15 cellular contexts compared by ENCODE assay signal in genomic region chr1:153354515-153355193, GRCh38. TPM values are rescaled to one million over a fixed set of nuclear protein-coding genes. Genes with fewer than 3 reads are reported as not detected.
"Had no signal": no experiment of that assay in that cellular context is flagged by ENCODE, and none has a peak within 500 bp of the region (broad histone marks: within the 10 kb centered on the region; RNA-seq: fewer than 3 reads in every experiment).

No MANE protein-coding gene starts in this region.

- DNase-seq: activated CD4-positive, CD25-positive, alpha-beta regulatory T cell; activated gamma-delta T cell; activated T-cell treated with anti-CD3 and anti-CD28 coated beads, Interleukin-2, amount 50 U/mL, for 4 hours; effector CD4-positive, alpha-beta T cell; naive B cell had no signal

- H3K9me3 Mint-ChIP-seq: activated naive CD8-positive, alpha-beta T cell treated with anti-CD3 and anti-CD28 coated beads for 36 hours; activated T-cell treated with anti-CD3 and anti-CD28 coated beads, Interleukin-2, amount 50 U/mL, for 4 hours; naive B cell; stimulated activated memory B cell treated with anti-CD40 and anti-IgM and Interleukin-4, amounts not matched to agents 10 μg/mL and 1 μg/mL and 100 μg/mL, for 72 hours had no signal

- H3K27me3 ChIP-seq: right atrium auricular region had no signal

- H3K4me3 ChIP-seq: lower lobe of right lung, right atrium auricular region, transverse colon had no signal

- H3K36me3 Mint-ChIP-seq: activated naive CD8-positive, alpha-beta T cell treated with anti-CD3 and anti-CD28 coated beads for 36 hours; naive B cell; stimulated activated memory B cell treated with anti-CD40 and anti-IgM and Interleukin-4, amounts not matched to agents 10 μg/mL and 1 μg/mL and 100 μg/mL, for 72 hours had no signal

- H3K36me3 ChIP-seq: lower lobe of right lung, right atrium auricular region, transverse colon had no signal

- H3K27ac Mint-ChIP-seq: activated naive CD8-positive, alpha-beta T cell treated with anti-CD3 and anti-CD28 coated beads for 36 hours; naive B cell; stimulated activated memory B cell treated with anti-CD40 and anti-IgM and Interleukin-4, amounts not matched to agents 10 μg/mL and 1 μg/mL and 100 μg/mL, for 72 hours; T-helper 17 cell had no signal

- H3K27ac ChIP-seq: lower lobe of right lung, right atrium auricular region, transverse colon had no signal

- H3K4me3 Mint-ChIP-seq: activated naive CD8-positive, alpha-beta T cell treated with anti-CD3 and anti-CD28 coated beads for 36 hours; activated T-cell treated with anti-CD3 and anti-CD28 coated beads, Interleukin-2, amount 50 U/mL, for 4 hours; naive B cell; stimulated activated memory B cell treated with anti-CD40 and anti-IgM and Interleukin-4, amounts not matched to agents 10 μg/mL and 1 μg/mL and 100 μg/mL, for 72 hours; T-helper 17 cell had no signal

- H3K4me1 ChIP-seq: right atrium auricular region had no signal

- H3K9me3 ChIP-seq: lower lobe of right lung, right atrium auricular region, transverse colon had no signal

RNA-seq across cellular contexts. Expression of gene S100A9, which starts 3.0 kb away (rescaled TPM):
- total RNA-seq: activated naive CD8-positive, alpha-beta T cell treated with anti-CD3 and anti-CD28 coated beads for 36 hours had no signal

RNA-seq across cellular contexts. Expression of gene PGLYRP4, which starts 6.0 kb away (rescaled TPM):
- total RNA-seq: activated naive CD8-positive, alpha-beta T cell treated with anti-CD3 and anti-CD28 coated beads for 36 hours; activated T-cell treated with anti-CD3 and anti-CD28 coated beads, Interleukin-2, amount 50 U/mL, for 4 hours; left cardiac atrium; posterior vena cava; right atrium auricular region; subcutaneous adipose tissue; T-helper 17 cell; transverse colon had no signal

RNA-seq across cellular contexts. Expression of gene S100A12, which starts 20.8 kb away (rescaled TPM):
- total RNA-seq: activated naive CD8-positive, alpha-beta T cell treated with anti-CD3 and anti-CD28 coated beads for 36 hours; activated T-cell treated with anti-CD3 and anti-CD28 coated beads, Interleukin-2, amount 50 U/mL, for 4 hours; transverse colon had no signal

RNA-seq across cellular contexts. Expression of gene S100A8, which starts 36.2 kb away (rescaled TPM):
- total RNA-seq: activated naive CD8-positive, alpha-beta T cell treated with anti-CD3 and anti-CD28 coated beads for 36 hours; activated T-cell treated with anti-CD3 and anti-CD28 coated beads, Interleukin-2, amount 50 U/mL, for 4 hours had no signal

RNA-seq across cellular contexts. Expression of gene PGLYRP3, which starts 41.9 kb away (rescaled TPM):
- total RNA-seq: activated naive CD8-positive, alpha-beta T cell treated with anti-CD3 and anti-CD28 coated beads for 36 hours; activated T-cell treated with anti-CD3 and anti-CD28 coated beads, Interleukin-2, amount 50 U/mL, for 4 hours; left cardiac atrium; lower lobe of right lung; posterior vena cava; right atrium auricular region; subcutaneous adipose tissue; T-helper 17 cell; transverse colon had no signal
- polyA plus RNA-seq: small intestine had no signal
